ENCODE assay signal across 6 cellular contexts in genomic region chr11:111878385-111878765, GRCh38. TPM values are rescaled to one million over a fixed set of nuclear protein-coding genes. Genes with fewer than 3 reads are reported as not detected.
A peak's percentile ranks its signal among the peaks of the same experiment; 100 is the strongest.
DNase-seq lines count a peak whose midpoint lies in the region; ATAC-seq and TF ChIP-seq lines count a peak whose summit lies in the region.

No MANE protein-coding gene starts in this region.

- ATAC-seq in GM19467 (IDR thresholded peaks at IDR 0.05; ENCODE audit: unreplicated experiment), result peak; percentile 15
- no peak for ATAC-seq in psoas muscle
- ATAC-seq in HG03097 (IDR thresholded peaks at IDR 0.05; ENCODE audit: low FRiP score, unreplicated experiment), result no peak
- ATAC-seq in HG03571 (IDR thresholded peaks at IDR 0.05; ENCODE audit: unreplicated experiment), result no peak

- peak; percentile 29 for DNase-seq in dermis blood vessel endothelial cell
- no peak for DNase-seq in psoas muscle

- no peak; the same call in 1 of the 2 replicates for TF ChIP-seq EP300 in Ishikawa (IDR thresholded peaks at IDR 0.05; ENCODE audit: borderline replicate concordance)

- peak; percentile 40 for TF ChIP-seq RAD21 in Ishikawa (IDR thresholded peaks at IDR 0.05; ENCODE audit: low read depth)

- H3K27ac ChIP-seq in psoas muscle, result peak overlapping the region; percentile 94

- H3K36me3 ChIP-seq in psoas muscle (ENCODE audit: insufficient read depth in 1 of 2, low read depth in 1 of 2), result peaks cover 0 to 7% of the 10 kb centered on the region in 2 donors

- H3K4me3 ChIP-seq in psoas muscle, result peak overlapping the region; percentile 70

- H3K9me3 ChIP-seq in psoas muscle, result no peaks in the 10 kb centered on the region

- H3K4me1 ChIP-seq in psoas muscle, result peaks cover 4% of the 10 kb centered on the region

- intact Hi-C loops in psoas muscle (cut with DNase I), result loop anchor here (5.0 kb wide), 4 partner anchors 34 to 104 kb away; partner anchors contain the start of genes CRYAB (in 2 of the 2) and HSPB2 (in 2 of the 2)

- H3K27me3 ChIP-seq in psoas muscle (ENCODE audit: insufficient read depth in 3 of 3, low read length in 2 of 3), result no peaks in the 10 kb centered on the region

- TF ChIP-seq CTCF in psoas muscle (IDR thresholded peaks at IDR 0.05), result no peak

- 1 to 2% (median 1%) methylated on average over 10 of the region's 10 CpGs for WGBS in psoas muscle, 3 donors

TF ChIP-seq in Ishikawa, 13 proteins besides CTCF, POLR2A, EP300 and RAD21:
- TF ChIP-seq FOXM1 (IDR thresholded peaks at IDR 0.05; ENCODE audit: borderline replicate concordance, low read depth) (no peak), TAF1 (IDR thresholded peaks at IDR 0.05; ENCODE audit: low read depth) (no peak)

RNA-seq across cellular contexts. Expression of gene FDXACB1, which starts 0.6 kb away (rescaled TPM):
- total RNA-seq in dermis blood vessel endothelial cell (1.9 and 2.0 TPM in 2 replicates), psoas muscle (under 1 TPM; 0.65 to 0.99 (median 0.85) TPM)
- 1 to 10 TPM in 1 of 3 donors, under 1 TPM in 2; 0.45 to 1.1 (median 0.57) TPM for polyA plus RNA-seq in psoas muscle

RNA-seq across cellular contexts. Expression of gene CFAP68, which starts 1.0 kb away (rescaled TPM):
- total RNA-seq in dermis blood vessel endothelial cell (5.3 and 5.7 TPM in 2 replicates), psoas muscle (10 to 100 TPM in 2 of 4 donors, 1 to 10 TPM in 2; 6.6 to 17.7 (median 11.8) TPM)
- 1 to 10 TPM; 4.4 to 7.6 (median 4.8) TPM for polyA plus RNA-seq in psoas muscle

RNA-seq across cellular contexts. Expression of gene ALG9, which starts 7.0 kb away (rescaled TPM):
- total RNA-seq in dermis blood vessel endothelial cell, result 28.7 and 31.8 TPM in 2 replicates
- total RNA-seq in psoas muscle, result 10 to 100 TPM; 12.8 to 20.3 (median 16.0) TPM
- polyA plus RNA-seq in psoas muscle, result 10 to 100 TPM in 2 of 3 donors, 1 to 10 TPM in 1; 9.6 to 21.9 (median 11.4) TPM

RNA-seq across cellular contexts. Expression of gene CRYAB, which starts 33.2 kb away (rescaled TPM):
- total RNA-seq in dermis blood vessel endothelial cell (1.0 and 1.7 TPM in 2 replicates), psoas muscle (over 10,000 TPM in 2 of 4 donors, 1,000 to 10,000 TPM in 2; 5,216 to 12,187 (median 10,501) TPM)
- polyA plus RNA-seq in psoas muscle, result over 10,000 TPM in 1 of 3 donors, 1,000 to 10,000 TPM in 2; 4,737 to 11,496 (median 9,489) TPM

RNA-seq across cellular contexts. Expression of gene HSPB2, which starts 34.2 kb away (rescaled TPM):
- total RNA-seq in dermis blood vessel endothelial cell (not detected in 2 replicates), psoas muscle (10 to 100 TPM; 20.2 to 40.4 (median 27.2) TPM)
- polyA plus RNA-seq in psoas muscle, result 10 to 100 TPM; 23.6 to 55.5 (median 25.0) TPM
